1 cellular context compared by ENCODE assay signal in genomic region chr9:127450170-127450830, GRCh38.
A peak's percentile ranks its signal among the peaks of the same experiment; 100 is the strongest.
TF ChIP-seq lines count a peak whose summit lies in the region.

No MANE protein-coding gene starts in this region.

TF ChIP-seq in A549, 52 proteins besides CTCF, POLR2A, EP300 and RAD21 (continued from another document):
- TF ChIP-seq EHMT2 (IDR thresholded peaks at IDR 0.05; ENCODE audit: low read depth) (no peak), CHD4 (IDR thresholded peaks at IDR 0.05; ENCODE audit: borderline replicate concordance) (no peak), RARB (CRISPR knock-in tag; IDR thresholded peaks at IDR 0.05) (no peak), E2F6 (IDR thresholded peaks at IDR 0.05; ENCODE audit: borderline replicate concordance, low read depth) (no peak), HOXB5 (CRISPR knock-in tag; IDR thresholded peaks at IDR 0.05) (0 out of 2 replicates have a peak, but pooled peaks have one; percentile 30), RNF2 (IDR thresholded peaks at IDR 0.05; ENCODE audit: borderline replicate concordance, low read depth) (no peak), RFX5 (IDR thresholded peaks at IDR 0.05) (no peak), HDAC2 (IDR thresholded peaks at IDR 0.05) (no peak), FOSB (CRISPR knock-in tag; IDR thresholded peaks at IDR 0.05) (no peak), KDM5A (IDR thresholded peaks at IDR 0.05) (no peak), MAZ (IDR thresholded peaks at IDR 0.05; ENCODE audit: borderline replicate concordance, low read depth, low read length) (no peak), KDM1A (IDR thresholded peaks at IDR 0.05; ENCODE audit: low read depth) (no peak), MYC (IDR thresholded peaks at IDR 0.05; ENCODE audit: borderline replicate concordance, low read length) (no peak), NR3C1 (IDR thresholded peaks at IDR 0.05) (no peak), ZSCAN20 (CRISPR knock-in tag; IDR thresholded peaks at IDR 0.05) (no peak), JUN (IDR thresholded peaks at IDR 0.05) (no peak; a peak in 1 of 5 replicates), HOXB13 (CRISPR knock-in tag; IDR thresholded peaks at IDR 0.05; ENCODE audit: low read depth) (no peak), PBX3 (IDR thresholded peaks at IDR 0.05) (peak; percentile 44; the same call in 1 of the 2 replicates), SREBF2 (IDR thresholded peaks at IDR 0.05) (no peak), GATA3 (IDR thresholded peaks at IDR 0.05; ENCODE audit: borderline replicate concordance) (no peak), HEYL (CRISPR knock-in tag; IDR thresholded peaks at IDR 0.05) (no peak), ZC3H11A (IDR thresholded peaks at IDR 0.05) (no peak), CHD2 (IDR thresholded peaks at IDR 0.05; ENCODE audit: low read length, partially characterized antibody) (no peak), ELK1 (IDR thresholded peaks at IDR 0.05; ENCODE audit: low read depth, low read length) (no peak), TP53 (CRISPR knock-in tag; IDR thresholded peaks at IDR 0.05) (peak; percentile 52; the same call in 1 of the 2 replicates), ZFP36 (IDR thresholded peaks at IDR 0.05; ENCODE audit: borderline replicate concordance, partially characterized antibody) (no peak), RCOR1 (IDR thresholded peaks at IDR 0.05; ENCODE audit: low read depth, low read length) (no peak), PHF8 (IDR thresholded peaks at IDR 0.05; ENCODE audit: borderline replicate concordance, low read depth) (no peak), CBX8 (IDR thresholded peaks at IDR 0.05) (no peak), POLR2AphosphoS2 (conservative IDR thresholded peaks at IDR 0.05; ENCODE audit: low read length) (0 out of 2 replicates have a peak, but pooled peaks have one; percentile 46), ZNF302 (CRISPR knock-in tag; IDR thresholded peaks at IDR 0.05) (no peak), HOXA7 (CRISPR knock-in tag; IDR thresholded peaks at IDR 0.05) (no peak), JUNB (IDR thresholded peaks at IDR 0.05) (no peak), MAFK (IDR thresholded peaks at IDR 0.05; ENCODE audit: partially characterized antibody) (no peak), HMGXB4 (CRISPR knock-in tag; IDR thresholded peaks at IDR 0.05; ENCODE audit: borderline replicate concordance) (no peak)
